In the genomic region with DNA sequence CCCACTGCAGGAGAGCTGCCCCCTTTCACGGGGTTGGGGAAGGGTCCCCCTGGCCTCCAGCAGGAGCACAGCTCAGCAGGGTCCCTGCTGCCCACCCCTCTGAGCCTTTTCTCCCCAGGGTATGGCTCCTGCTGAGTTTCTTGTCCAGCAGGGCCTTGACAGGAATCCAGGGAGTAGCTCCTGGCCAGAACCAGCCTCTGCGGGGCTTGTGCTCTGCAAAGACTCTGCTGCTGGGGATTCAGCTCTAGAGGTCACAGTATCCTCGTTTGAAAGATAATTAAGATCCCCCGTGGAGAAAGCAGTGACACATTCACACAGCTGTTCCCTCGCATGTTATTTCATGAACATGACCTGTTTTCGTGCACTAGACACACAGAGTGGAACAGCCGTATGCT, we compare ENCODE assay signal across 10 cellular contexts. TPM values are rescaled to one million over a fixed set of nuclear protein-coding genes. Genes with fewer than 3 reads are reported as not detected.
DNase-seq lines count a peak whose midpoint lies in the region; ATAC-seq and TF ChIP-seq lines count a peak whose summit lies in the region.
"Had no signal": no experiment of that assay in that cellular context is flagged by ENCODE, and none has a peak within 500 bp of the region (broad histone marks: within the 10 kb centered on the region; RNA-seq: fewer than 3 reads in every experiment).

No MANE protein-coding gene starts in this region.

- H3K9ac ChIP-seq in HCT116 (ENCODE audit: low read length) (no peak overlapping the region), mammary epithelial cell (ENCODE audit: insufficient read depth, low read length) (no peak overlapping the region)

- H3K79me2 ChIP-seq in HCT116 (ENCODE audit: insufficient read depth, low read length): no peaks in the 10 kb centered on the region; the same call in 1 of the 2 replicates
- H3K79me2 ChIP-seq in mammary epithelial cell (ENCODE audit: insufficient read depth, low read length): peaks cover 68% of the 10 kb centered on the region

- H3K27me3 ChIP-seq in CD4-positive, alpha-beta memory T cell (ENCODE audit: insufficient read depth, low read length): no peaks in the 10 kb centered on the region
- no peaks in the 10 kb centered on the region for H3K27me3 ChIP-seq in HCT116 (ENCODE audit: insufficient read depth, low read length)
- no peaks in the 10 kb centered on the region for H3K27me3 ChIP-seq in mammary epithelial cell (ENCODE audit: insufficient read depth, low read length)

- intact Hi-C loops in CD4-positive, alpha-beta memory T cell (cut with micrococcal nuclease): no loop called here
- intact Hi-C loops in HCT116 (cut with micrococcal nuclease): no loop called here
- intact Hi-C loops in mammary epithelial cell (cut with micrococcal nuclease): loop anchor here (2.0 kb wide), 1 partner anchor 39 kb away; no protein-coding TSS in a partner anchor

- H3K4me2 ChIP-seq in HCT116 (ENCODE audit: low read length) (no peak overlapping the region), mammary epithelial cell (ENCODE audit: insufficient read depth, low read depth, low read length) (peak overlapping the region; percentile 22)

- peak overlapping the region in 5 of 7 donors; percentile 25 to 83 (median 68) for H3K27ac Mint-ChIP-seq in CD4-positive, alpha-beta memory T cell
- H3K27ac Mint-ChIP-seq in natural killer cell treated with Interleukin-12 subunit alpha and Interleukin-12 subunit beta and Interleukin-15 and Interleukin-18, amount 100 ng/mL, for 72 hours: peak overlapping the region; percentile 85 to 95
- H3K27ac Mint-ChIP-seq: progenitor cell of endocrine pancreas had no signal

- TF ChIP-seq POLR2A in HCT116 (IDR thresholded peaks at IDR 0.05; ENCODE audit: borderline replicate concordance, extremely low read depth, insufficient read depth, insufficient read length): no peak

- no peaks in the 10 kb centered on the region for H3K9me3 ChIP-seq in CD4-positive, alpha-beta memory T cell (ENCODE audit: control insufficient read depth in 1 of 2, low read length in 2 of 2)
- H3K9me3 ChIP-seq in HCT116 (ENCODE audit: control insufficient read depth in 1 of 2, insufficient read depth in 1 of 2, low read depth in 1 of 2, low read length in 2 of 2): no peaks in the 10 kb centered on the region
- H3K9me3 ChIP-seq in mammary epithelial cell (replicated peaks; ENCODE audit: insufficient read depth, low read length): no peaks in the 10 kb centered on the region

- H3K4me1 Mint-ChIP-seq in CD4-positive, alpha-beta memory T cell: peaks cover 19 to 48% (median 30%) of the 10 kb centered on the region in 4 donors
- H3K4me1 Mint-ChIP-seq in natural killer cell treated with Interleukin-12 subunit alpha and Interleukin-12 subunit beta and Interleukin-15 and Interleukin-18, amount 100 ng/mL, for 72 hours (ENCODE audit: low read depth in 2 of 2): peaks cover 48 to 59% of the 10 kb centered on the region in 2 donors

- H4K20me1 ChIP-seq in HCT116 (ENCODE audit: insufficient read depth) (no peaks in the 10 kb centered on the region), mammary epithelial cell (ENCODE audit: insufficient read depth, low read length) (no peaks in the 10 kb centered on the region)

- RAD21 ChIA-PET in HCT116 (lab: Charles Lee; ENCODE audit: low non-redundant PET in 1 of 2, low total read pairs in 2 of 2, uncharacterized antibody in 2 of 2, unreplicated experiment in 2 of 2): no interaction called here

- CTCF ChIA-PET in CD4-positive, alpha-beta memory T cell (lab: Charles Lee; ENCODE audit: partially characterized antibody): no interaction called here
- CTCF ChIA-PET in HCT116 (lab: Charles Lee) (no interaction called here), mammary epithelial cell (lab: Charles Lee; ENCODE audit: low non-redundant PET) (no interaction called here)

- H3K9me2 ChIP-seq in HCT116 (ENCODE audit: insufficient read depth): no peaks in the 10 kb centered on the region

- BruUV-seq in HCT116 (replicated peaks; lab: Mats Ljungman, UMichigan) (no TSS peak), mammary epithelial cell (replicated peaks; lab: Mats Ljungman, UMichigan) (no TSS peak)

- ATAC-seq in HCT116 (no peak), GM19324 (IDR thresholded peaks at IDR 0.05; ENCODE audit: low FRiP score, unreplicated experiment) (no peak)
- no peak for ATAC-seq in natural killer cell treated with Interleukin-12 subunit alpha and Interleukin-12 subunit beta and Interleukin-15 and Interleukin-18, amount 100 ng/mL, for 72 hours

- TF ChIP-seq RAD21 in HCT116 (IDR thresholded peaks at IDR 0.05; ENCODE audit: low read depth): peak; percentile 1; the same call in 1 of the 2 replicates

- peaks cover 3% of the 10 kb centered on the region for H3K36me3 ChIP-seq in CD4-positive, alpha-beta memory T cell (ENCODE audit: insufficient read depth, low read length)
- H3K36me3 ChIP-seq in HCT116 (ENCODE audit: control insufficient read depth in 1 of 2, insufficient read depth in 2 of 2, low read length in 2 of 2) (peaks cover 5 to 23% of the 10 kb centered on the region in 2 experiments; a peak in 3 of 4 replicates), mammary epithelial cell (ENCODE audit: insufficient read depth, low read length) (peaks cover 34% of the 10 kb centered on the region)

- no peaks in the 10 kb centered on the region for H3K27me3 Mint-ChIP-seq in CD4-positive, alpha-beta memory T cell
- H3K27me3 Mint-ChIP-seq in natural killer cell treated with Interleukin-12 subunit alpha and Interleukin-12 subunit beta and Interleukin-15 and Interleukin-18, amount 100 ng/mL, for 72 hours: no peaks in the 10 kb centered on the region
- H3K27me3 Mint-ChIP-seq: progenitor cell of endocrine pancreas had no signal

- POLR2A ChIA-PET in CD4-positive, alpha-beta memory T cell (lab: Charles Lee; ENCODE audit: partially characterized antibody): interaction anchor here (0.9 to 1.2 kb wide), 2 partner anchors 9 to 21 kb away, joined by 3 to 4 read pairs; partner anchors contain the start of gene FOSL2
- POLR2A ChIA-PET in HCT116 (lab: Charles Lee): no interaction called here

- no peak for TF ChIP-seq CTCF in HCT116 (IDR thresholded peaks at IDR 0.05 in 2 of 3, conservative IDR thresholded peaks at IDR 0.05 in 1 of 3; ENCODE audit: borderline replicate concordance in 1 of 3, insufficient read depth in 1 of 3, low read depth in 2 of 3, low read length in 2 of 3)
- no peak for TF ChIP-seq CTCF in mammary epithelial cell (conservative IDR thresholded peaks at IDR 0.05 in 1 of 2, IDR thresholded peaks at IDR 0.05 in 1 of 2; ENCODE audit: extremely low read depth in 1 of 2, insufficient read depth in 1 of 2, low read depth in 1 of 2, low read length in 2 of 2)

- in situ Hi-C loops in mammary epithelial cell (cut with MboI; ENCODE audit: low sequenced_read_pairs in 2 of 2): no loop called here

- H3K4me1 ChIP-seq in CD4-positive, alpha-beta memory T cell (ENCODE audit: insufficient read depth, low read length): peaks cover 31% of the 10 kb centered on the region
- H3K4me1 ChIP-seq in HCT116 (ENCODE audit: control insufficient read depth in 1 of 2, insufficient read depth in 2 of 2, low read length in 2 of 2) (peaks cover 11 to 16% of the 10 kb centered on the region in 2 experiments), mammary epithelial cell (ENCODE audit: insufficient read depth, low read length) (peaks cover 40% of the 10 kb centered on the region)

- no peak overlapping the region for H3K27ac ChIP-seq in CD4-positive, alpha-beta memory T cell (ENCODE audit: low read depth, low read length)
- H3K27ac ChIP-seq in HCT116 (ENCODE audit: low read depth, low read length): no peak overlapping the region
- no peak overlapping the region for H3K27ac ChIP-seq in mammary epithelial cell (ENCODE audit: insufficient read depth, low read depth, low read length)

- H3K36me3 Mint-ChIP-seq in CD4-positive, alpha-beta memory T cell: peaks cover 5 to 52% of the 10 kb centered on the region in 2 donors
- peaks cover 10% of the 10 kb centered on the region for H3K36me3 Mint-ChIP-seq in natural killer cell treated with Interleukin-12 subunit alpha and Interleukin-12 subunit beta and Interleukin-15 and Interleukin-18, amount 100 ng/mL, for 72 hours

- H3K4me3 Mint-ChIP-seq in CD4-positive, alpha-beta memory T cell: no peak overlapping the region
- H3K4me3 Mint-ChIP-seq in natural killer cell treated with Interleukin-12 subunit alpha and Interleukin-12 subunit beta and Interleukin-15 and Interleukin-18, amount 100 ng/mL, for 72 hours: peak overlapping the region; percentile 53

- WGBS in mammary epithelial cell (ENCODE audit: low coverage, missing lambda C conversion rate): 25% methylated on average over 6 of the region's 7 CpGs

- no peak for DNase-seq in CD4-positive, alpha-beta memory T cell
- no peak for DNase-seq in HCT116 (ENCODE audit: low read depth, low spot score)
- DNase-seq in mammary epithelial cell: no peak
- no peak for DNase-seq in natural killer cell treated with Interleukin-12 subunit alpha and Interleukin-12 subunit beta and Interleukin-15 and Interleukin-18, amount 100 ng/mL, for 72 hours (ENCODE audit: low spot score)
- DNase-seq in GF-D8 (lab: John Stamatoyannopoulos, UW): no peak
- no peak for DNase-seq in NCI-H187 treated with DMSO at 0.1 percent for 48 hours (lab: John Stamatoyannopoulos, UW)
- no peak for DNase-seq in T-helper 9 cell
- DNase-seq: effector CD4-positive, alpha-beta T cell had no signal

- dilution Hi-C loops in mammary epithelial cell (cut with HindIII; ENCODE audit: low sequenced_read_pairs): loop anchor here (25.0 kb wide), 1 partner anchor 702 kb away; no protein-coding TSS in a partner anchor

- H2AFZ ChIP-seq in HCT116 (ENCODE audit: low read depth, low read length, poor library complexity, severe bottlenecking) (no peak overlapping the region), mammary epithelial cell (ENCODE audit: low read depth, low read length) (no peak overlapping the region)

- no peak overlapping the region for H3K4me3 ChIP-seq in CD4-positive, alpha-beta memory T cell (ENCODE audit: low read length in 2 of 2)
- H3K4me3 ChIP-seq in HCT116 (replicated peaks in 1 of 2; ENCODE audit: low read depth in 1 of 2, low read length in 2 of 2) (no peak overlapping the region), mammary epithelial cell (replicated peaks in 1 of 3; ENCODE audit: insufficient read depth in 1 of 3, low read depth in 2 of 3, low read length in 3 of 3) (no peak overlapping the region)

- no peaks in the 10 kb centered on the region for H3K9me3 Mint-ChIP-seq in CD4-positive, alpha-beta memory T cell
- no peaks in the 10 kb centered on the region for H3K9me3 Mint-ChIP-seq in natural killer cell treated with Interleukin-12 subunit alpha and Interleukin-12 subunit beta and Interleukin-15 and Interleukin-18, amount 100 ng/mL, for 72 hours

TF ChIP-seq in HCT116, 20 proteins besides CTCF, POLR2A, EP300 and RAD21 (continues in another document):
- no peak for TF ChIP-seq YY1 (IDR thresholded peaks at IDR 0.05; ENCODE audit: extremely low read depth, insufficient replicate concordance, low read depth, low read length)

RNA-seq across cellular contexts. Expression of gene FOSL2, which starts 21.2 kb away (rescaled TPM):
- total RNA-seq in CD4-positive, alpha-beta memory T cell: 1 to 10 TPM; 6.6 to 6.7 TPM
- polyA plus RNA-seq in CD4-positive, alpha-beta memory T cell: 1 to 10 TPM; 4.7 to 5.0 TPM
- total RNA-seq in HCT116 (2021; ENCODE audit: unreplicated experiment) (44.8 TPM), mammary epithelial cell (10 to 100 TPM; 89.9 to 92.9 TPM)
- 21.9 and 28.4 TPM in 2 replicates for polyA plus RNA-seq in HCT116 (2012)
- polyA plus RNA-seq in mammary epithelial cell: 30.6 TPM
- 126 TPM for polyA minus RNA-seq in mammary epithelial cell
- total RNA-seq in natural killer cell treated with Interleukin-12 subunit alpha and Interleukin-12 subunit beta and Interleukin-15 and Interleukin-18, amount 100 ng/mL, for 72 hours: 10 to 100 TPM; 44.5 to 52.5 TPM
